Comparison of ENCODE assay signal across 24 cellular contexts in genomic region chr9:109290385-109290784, GRCh38. TPM values are rescaled to one million over a fixed set of nuclear protein-coding genes. Genes with fewer than 3 reads are reported as not detected.
"Had no signal": no experiment of that assay in that cellular context is flagged by ENCODE, and none has a peak within 500 bp of the region (broad histone marks: within the 10 kb centered on the region; RNA-seq: fewer than 3 reads in every experiment).

No MANE protein-coding gene starts in this region.

- H3K9me3 ChIP-seq: colonic mucosa, gastrocnemius medialis had no signal

- H3K27ac ChIP-seq: cardiac muscle cell, colonic mucosa, epithelial cell of prostate, foreskin keratinocyte, gastrocnemius medialis had no signal

- ATAC-seq: activated T-cell treated with anti-CD3 and anti-CD28 coated beads, Interleukin-2, amount 50 U/mL, for 4 hours; activated T-helper 17 cell treated with anti-CD3 and anti-CD28 coated beads, Interleukin-2, amount 50 U/mL, for 72 hours; foreskin keratinocyte; gastrocnemius medialis; WTC11 had no signal

- H3K27me3 ChIP-seq: cardiac muscle cell, colonic mucosa, gastrocnemius medialis had no signal

- H3K4me1 ChIP-seq: foreskin keratinocyte had no signal

- H3K36me3 ChIP-seq: cardiac muscle cell, colonic mucosa, gastrocnemius medialis had no signal

- H3K4me3 ChIP-seq: cardiac muscle cell, colonic mucosa, gastrocnemius medialis had no signal

- DNase-seq: activated CD4-positive, alpha-beta memory T cell treated with anti-CD3 and anti-CD28 coated beads, Interleukin-2, amount 10 ng/mL, durations not matched to agents 7 days and 5 days; activated CD4-positive, alpha-beta T cell treated with anti-CD3 and anti-CD28 coated beads for 1 hour; activated CD4-positive, alpha-beta T cell treated with anti-CD3 and anti-CD28 coated beads for 4 hours; activated CD4-positive, alpha-beta T cell treated with anti-CD3 and anti-CD28 coated beads, Interleukin-2, amount 10 ng/mL, durations not matched to agents 7 days and 5 days; activated CD4-positive, alpha-beta T cell treated with anti-CD3 and anti-CD28 coated beads, Interleukin-2, amount 50 U/mL, for 4 hours; activated effector memory CD4-positive, alpha-beta T cell treated with Interleukin-2 at 50 U/mL for 16 hours; activated gamma-delta T cell treated with Interleukin-2 at 50 U/mL for 16 hours; activated naive CD4-positive, alpha-beta T cell treated with anti-CD3 and anti-CD28 coated beads, Interleukin-2, amount 50 U/mL, for 16 hours; activated naive CD4-positive, alpha-beta T cell treated with Interleukin-2 at 50 U/mL for 16 hours; activated T-cell treated with anti-CD3 and anti-CD28 coated beads, Interleukin-2, amount 50 U/mL, for 4 hours; amniotic stem cell; anterior cingulate cortex; central memory CD4-positive, alpha-beta T cell; cerebellar nuclear complex; colonic mucosa; effector CD8-positive, alpha-beta T cell; foreskin keratinocyte; gastrocnemius medialis; glutamatergic neuron; T-helper 2 cell had no signal

RNA-seq across cellular contexts. Expression of gene EPB41L4B, which starts 30.5 kb away (rescaled TPM):
- total RNA-seq: activated CD4-positive, alpha-beta T cell treated with anti-CD3 and anti-CD28 coated beads, Interleukin-2, amount 10 ng/mL, durations not matched to agents 7 days and 5 days had no signal
